1 cellular context compared by ENCODE assay signal in the genomic region with DNA sequence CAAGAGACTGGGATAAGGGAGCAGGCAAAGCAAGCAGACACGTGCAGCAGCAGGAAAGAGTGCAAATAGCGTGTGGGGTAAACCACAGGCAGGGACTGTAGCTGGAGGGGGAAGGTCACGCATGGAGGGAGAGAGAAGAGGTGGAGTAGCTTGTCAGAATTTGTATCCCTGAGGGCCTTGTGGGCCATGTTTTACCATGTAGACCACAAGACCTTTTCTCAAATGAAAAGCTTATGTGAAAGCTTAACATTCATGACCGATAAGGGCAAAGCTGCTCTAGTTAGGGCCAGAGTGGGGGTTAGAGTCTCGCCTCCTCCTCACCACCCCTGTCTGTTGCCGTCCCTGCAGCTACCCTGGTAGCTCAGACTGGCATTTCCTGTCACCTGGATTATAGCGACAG.
TF ChIP-seq lines count a peak whose summit lies in the region.

No MANE protein-coding gene starts in this region.

TF ChIP-seq in GM23338, 12 proteins besides CTCF, POLR2A, EP300 and RAD21 (continued from another document):
- TF ChIP-seq, protein P1, sequence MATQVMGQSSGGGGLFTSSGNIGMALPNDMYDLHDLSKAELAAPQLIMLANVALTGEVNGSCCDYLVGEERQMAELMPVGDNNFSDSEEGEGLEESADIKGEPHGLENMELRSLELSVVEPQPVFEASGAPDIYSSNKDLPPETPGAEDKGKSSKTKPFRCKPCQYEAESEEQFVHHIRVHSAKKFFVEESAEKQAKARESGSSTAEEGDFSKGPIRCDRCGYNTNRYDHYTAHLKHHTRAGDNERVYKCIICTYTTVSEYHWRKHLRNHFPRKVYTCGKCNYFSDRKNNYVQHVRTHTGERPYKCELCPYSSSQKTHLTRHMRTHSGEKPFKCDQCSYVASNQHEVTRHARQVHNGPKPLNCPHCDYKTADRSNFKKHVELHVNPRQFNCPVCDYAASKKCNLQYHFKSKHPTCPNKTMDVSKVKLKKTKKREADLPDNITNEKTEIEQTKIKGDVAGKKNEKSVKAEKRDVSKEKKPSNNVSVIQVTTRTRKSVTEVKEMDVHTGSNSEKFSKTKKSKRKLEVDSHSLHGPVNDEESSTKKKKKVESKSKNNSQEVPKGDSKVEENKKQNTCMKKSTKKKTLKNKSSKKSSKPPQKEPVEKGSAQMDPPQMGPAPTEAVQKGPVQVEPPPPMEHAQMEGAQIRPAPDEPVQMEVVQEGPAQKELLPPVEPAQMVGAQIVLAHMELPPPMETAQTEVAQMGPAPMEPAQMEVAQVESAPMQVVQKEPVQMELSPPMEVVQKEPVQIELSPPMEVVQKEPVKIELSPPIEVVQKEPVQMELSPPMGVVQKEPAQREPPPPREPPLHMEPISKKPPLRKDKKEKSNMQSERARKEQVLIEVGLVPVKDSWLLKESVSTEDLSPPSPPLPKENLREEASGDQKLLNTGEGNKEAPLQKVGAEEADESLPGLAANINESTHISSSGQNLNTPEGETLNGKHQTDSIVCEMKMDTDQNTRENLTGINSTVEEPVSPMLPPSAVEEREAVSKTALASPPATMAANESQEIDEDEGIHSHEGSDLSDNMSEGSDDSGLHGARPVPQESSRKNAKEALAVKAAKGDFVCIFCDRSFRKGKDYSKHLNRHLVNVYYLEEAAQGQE (IDR thresholded peaks at IDR 0.05; ENCODE audit: unreplicated experiment), result no peak
